ENCODE assay signal across 8 cellular contexts in genomic region chr4:183398298-183399129, GRCh38. TPM values are rescaled to one million over a fixed set of nuclear protein-coding genes. Genes with fewer than 3 reads are reported as not detected.
DNase-seq lines count a peak whose midpoint lies in the region; ATAC-seq lines count a peak whose summit lies in the region.

No MANE protein-coding gene starts in this region.

- POLR2A ChIA-PET in activated CD8-positive, alpha-beta T cell treated with anti-CD3 and anti-CD28 coated beads, Interleukin-2, amount 10 ng/mL, durations not matched to agents 7 days and 5 days (lab: Charles Lee), result no interaction called here

- ATAC-seq in HG02885 (IDR thresholded peaks at IDR 0.05; ENCODE audit: poor library complexity, unreplicated experiment) (peak; percentile 95), memory B cell (ENCODE audit: low read depth) (peak; percentile 89)
- ATAC-seq in activated CD8-positive, alpha-beta T cell treated with anti-CD3 and anti-CD28 coated beads, Interleukin-2, amount 10 ng/mL, durations not matched to agents 7 days and 5 days, result peak; percentile 94
- ATAC-seq in effector memory CD8-positive, alpha-beta T cell (replicated peaks), result peak; percentile 93

- peaks cover 22% of the 10 kb centered on the region for H3K27me3 Mint-ChIP-seq in activated CD8-positive, alpha-beta T cell treated with anti-CD3 and anti-CD28 coated beads, Interleukin-2, amount 10 ng/mL, durations not matched to agents 7 days and 5 days (ENCODE audit: low read depth)
- peaks cover 18 to 31% of the 10 kb centered on the region in 2 donors for H3K27me3 Mint-ChIP-seq in effector memory CD8-positive, alpha-beta T cell
- H3K27me3 Mint-ChIP-seq in memory B cell, result peaks cover 9% of the 10 kb centered on the region

- H3K27ac Mint-ChIP-seq in activated CD8-positive, alpha-beta T cell treated with anti-CD3 and anti-CD28 coated beads, Interleukin-2, amount 10 ng/mL, durations not matched to agents 7 days and 5 days, result peak overlapping the region; percentile 80
- peak overlapping the region; percentile 75 to 78 for H3K27ac Mint-ChIP-seq in effector memory CD8-positive, alpha-beta T cell
- H3K27ac Mint-ChIP-seq in memory B cell, result peak overlapping the region; percentile 72

- H3K4me1 Mint-ChIP-seq in activated CD8-positive, alpha-beta T cell treated with anti-CD3 and anti-CD28 coated beads, Interleukin-2, amount 10 ng/mL, durations not matched to agents 7 days and 5 days (ENCODE audit: low read depth), result peaks cover 31% of the 10 kb centered on the region
- peaks cover 16 to 18% of the 10 kb centered on the region in 2 donors for H3K4me1 Mint-ChIP-seq in effector memory CD8-positive, alpha-beta T cell (ENCODE audit: low read depth in 2 of 2)
- H3K4me1 Mint-ChIP-seq in memory B cell, result peaks cover 10% of the 10 kb centered on the region

- DNase-seq in NCI-H82 (lab: John Stamatoyannopoulos, UW) (peak; percentile 31), NCI-H82 treated with DMSO at 0.1 percent for 48 hours (lab: John Stamatoyannopoulos, UW; ENCODE audit: unreplicated experiment) (no peak), NCI-H345 (lab: John Stamatoyannopoulos, UW) (peak; percentile 66), memory B cell (ENCODE audit: low spot score in 2 of 2) (peak; percentile 41 to 55)
- peak; percentile 76 for DNase-seq in activated CD8-positive, alpha-beta T cell treated with anti-CD3 and anti-CD28 coated beads, Interleukin-2, amount 10 ng/mL, durations not matched to agents 7 days and 5 days
- DNase-seq in effector memory CD8-positive, alpha-beta T cell, result peak; percentile 32 to 48 (median 47)
- DNase-seq in stimulated activated CD8-positive, alpha-beta memory T cell treated with anti-CD3 and anti-CD28 coated beads, Interleukin-12 subunit alpha, Interleukin-12 subunit beta, amount 100 ng/mL, for 1 hour (ENCODE audit: low read depth), result peak; percentile 36

- no peaks in the 10 kb centered on the region for H3K36me3 Mint-ChIP-seq in activated CD8-positive, alpha-beta T cell treated with anti-CD3 and anti-CD28 coated beads, Interleukin-2, amount 10 ng/mL, durations not matched to agents 7 days and 5 days (ENCODE audit: low read depth)
- peaks cover 7% of the 10 kb centered on the region for H3K36me3 Mint-ChIP-seq in effector memory CD8-positive, alpha-beta T cell (ENCODE audit: insufficient read depth)
- no peaks in the 10 kb centered on the region for H3K36me3 Mint-ChIP-seq in memory B cell

- peak overlapping the region; percentile 77 for H3K4me3 Mint-ChIP-seq in activated CD8-positive, alpha-beta T cell treated with anti-CD3 and anti-CD28 coated beads, Interleukin-2, amount 10 ng/mL, durations not matched to agents 7 days and 5 days
- peak overlapping the region; percentile 79 to 88 for H3K4me3 Mint-ChIP-seq in effector memory CD8-positive, alpha-beta T cell
- H3K4me3 Mint-ChIP-seq in memory B cell, result peak overlapping the region; percentile 88

- CTCF ChIA-PET in activated CD8-positive, alpha-beta T cell treated with anti-CD3 and anti-CD28 coated beads, Interleukin-2, amount 10 ng/mL, durations not matched to agents 7 days and 5 days (lab: Charles Lee), result interaction anchor here (0.6 to 1.5 kb wide), 7 partner anchors 9 to 480 kb away, joined by 3 to 6 read pairs (median 3); no protein-coding TSS in a partner anchor

- no peaks in the 10 kb centered on the region for H3K9me3 Mint-ChIP-seq in activated CD8-positive, alpha-beta T cell treated with anti-CD3 and anti-CD28 coated beads, Interleukin-2, amount 10 ng/mL, durations not matched to agents 7 days and 5 days (ENCODE audit: insufficient read depth)
- no peaks in the 10 kb centered on the region for H3K9me3 Mint-ChIP-seq in effector memory CD8-positive, alpha-beta T cell
- H3K9me3 Mint-ChIP-seq in memory B cell, result no peaks in the 10 kb centered on the region

RNA-seq across cellular contexts. Expression of gene CDKN2AIP, which starts 45.9 kb away (rescaled TPM):
- 10 to 100 TPM; 27.6 to 30.2 TPM for total RNA-seq in activated CD8-positive, alpha-beta T cell treated with anti-CD3 and anti-CD28 coated beads, Interleukin-2, amount 10 ng/mL, durations not matched to agents 7 days and 5 days
